ENCODE assay signal across 29 cellular contexts in genomic region chr2:70828115-70828514, GRCh38. TPM values are rescaled to one million over a fixed set of nuclear protein-coding genes. Genes with fewer than 3 reads are reported as not detected.
"Had no signal": no experiment of that assay in that cellular context is flagged by ENCODE, and none has a peak within 500 bp of the region (broad histone marks: within the 10 kb centered on the region; RNA-seq: fewer than 3 reads in every experiment).

No MANE protein-coding gene starts in this region.

- H3K27me3 ChIP-seq: left lung, neural progenitor cell, tibial artery had no signal

- H3K4me1 Mint-ChIP-seq: brain, neural progenitor cell had no signal

- DNase-seq: activated CD4-positive, alpha-beta T cell treated with anti-CD3 and anti-CD28 coated beads, Interleukin-2, amount 50 U/mL, for 1 hour; activated CD8-positive, alpha-beta memory T cell treated with anti-CD3 and anti-CD28 coated beads for 24 hours; activated CD8-positive, alpha-beta memory T cell treated with anti-CD3 and anti-CD28 coated beads, Interleukin-2, amount 50 U/mL, for 48 hours; activated effector memory CD4-positive, alpha-beta T cell treated with Interleukin-2 at 50 U/mL for 16 hours; activated naive CD4-positive, alpha-beta T cell treated with anti-CD3 and anti-CD28 coated beads, Interleukin-2, amount 10 ng/mL, durations not matched to agents 7 days and 5 days; activated naive CD8-positive, alpha-beta T cell treated with anti-CD3 and anti-CD28 coated beads, Interleukin-2, amount 50 U/mL, for 24 hours; activated T-cell treated with anti-CD3 and anti-CD28 coated beads, Interleukin-2, amount 50 U/mL, for 48 hours; anterior cingulate cortex; caudate nucleus; dorsolateral prefrontal cortex; foreskin melanocyte; glutamatergic neuron; hippocampal formation; kidney; left lung; mammary epithelial cell; midbrain; psoas muscle; stimulated activated naive CD8-positive, alpha-beta T cell treated with anti-CD3 and anti-CD28 coated beads, Interleukin-15, Interleukin-2, amounts not matched to agents 100 U/mL and 50 U/mL, for 24 hours; substantia nigra; T1000 had no signal

- ATAC-seq: activated naive CD8-positive, alpha-beta T cell treated with anti-CD3 and anti-CD28 coated beads, Interleukin-2, amount 50 U/mL, for 24 hours; left lung; psoas muscle; stimulated activated naive CD8-positive, alpha-beta T cell treated with anti-CD3 and anti-CD28 coated beads, Interleukin-15, Interleukin-2, amounts not matched to agents 100 U/mL and 50 U/mL, for 24 hours had no signal

- H3K36me3 ChIP-seq: left lung, neural progenitor cell, tibial artery had no signal

- H2AFZ ChIP-seq: neural progenitor cell had no signal

- H3K9ac ChIP-seq: neural progenitor cell had no signal

- H3K4me1 ChIP-seq: psoas muscle had no signal

- H3K9me3 ChIP-seq: left lung, psoas muscle, tibial artery had no signal

- H3K4me3 ChIP-seq: dorsolateral prefrontal cortex, left lung, neural progenitor cell, psoas muscle, tibial artery had no signal

- H3K27ac ChIP-seq: dorsolateral prefrontal cortex, left lung, neural progenitor cell, psoas muscle, tibial artery had no signal

- H3K4me2 ChIP-seq: neural progenitor cell had no signal

- H3K4me3 Mint-ChIP-seq: activated naive CD4-positive, alpha-beta T cell treated with anti-CD3 and anti-CD28 coated beads, Interleukin-2, amount 10 ng/mL, durations not matched to agents 7 days and 5 days; activated naive CD8-positive, alpha-beta T cell treated with anti-CD3 and anti-CD28 coated beads, Interleukin-2, amount 50 U/mL, for 24 hours; brain; neural progenitor cell had no signal

- H3K9me3 Mint-ChIP-seq: activated naive CD4-positive, alpha-beta T cell treated with anti-CD3 and anti-CD28 coated beads, Interleukin-2, amount 10 ng/mL, durations not matched to agents 7 days and 5 days; activated naive CD8-positive, alpha-beta T cell treated with anti-CD3 and anti-CD28 coated beads, Interleukin-2, amount 50 U/mL, for 24 hours; brain had no signal

- H3K27ac Mint-ChIP-seq: brain, neural progenitor cell had no signal

- FAIRE-seq: kidney, urothelium cell line had no signal

- H3K36me3 Mint-ChIP-seq: activated naive CD4-positive, alpha-beta T cell treated with anti-CD3 and anti-CD28 coated beads, Interleukin-2, amount 10 ng/mL, durations not matched to agents 7 days and 5 days; brain; neural progenitor cell had no signal

RNA-seq across cellular contexts. Expression of gene CD207, which starts 7.5 kb away (rescaled TPM):
- total RNA-seq: epithelial cell of proximal tubule, mammary epithelial cell, osteocyte had no signal
- polyA plus RNA-seq: mammary epithelial cell had no signal

RNA-seq across cellular contexts. Expression of gene CLEC4F, which starts 7.7 kb away (rescaled TPM):
- total RNA-seq: epithelial cell of proximal tubule, mammary epithelial cell, osteocyte, skeletal muscle tissue had no signal
- polyA plus RNA-seq: mammary epithelial cell had no signal

RNA-seq across cellular contexts. Expression of gene FIGLA, which starts 37.7 kb away (rescaled TPM):
- total RNA-seq: epithelial cell of proximal tubule, kidney, left lung, mammary epithelial cell, osteocyte, psoas muscle, right cardiac atrium, skeletal muscle tissue had no signal
- polyA plus RNA-seq: mammary epithelial cell, right cardiac atrium had no signal
